ENCODE assay signal across 1 cellular context in the genomic region with DNA sequence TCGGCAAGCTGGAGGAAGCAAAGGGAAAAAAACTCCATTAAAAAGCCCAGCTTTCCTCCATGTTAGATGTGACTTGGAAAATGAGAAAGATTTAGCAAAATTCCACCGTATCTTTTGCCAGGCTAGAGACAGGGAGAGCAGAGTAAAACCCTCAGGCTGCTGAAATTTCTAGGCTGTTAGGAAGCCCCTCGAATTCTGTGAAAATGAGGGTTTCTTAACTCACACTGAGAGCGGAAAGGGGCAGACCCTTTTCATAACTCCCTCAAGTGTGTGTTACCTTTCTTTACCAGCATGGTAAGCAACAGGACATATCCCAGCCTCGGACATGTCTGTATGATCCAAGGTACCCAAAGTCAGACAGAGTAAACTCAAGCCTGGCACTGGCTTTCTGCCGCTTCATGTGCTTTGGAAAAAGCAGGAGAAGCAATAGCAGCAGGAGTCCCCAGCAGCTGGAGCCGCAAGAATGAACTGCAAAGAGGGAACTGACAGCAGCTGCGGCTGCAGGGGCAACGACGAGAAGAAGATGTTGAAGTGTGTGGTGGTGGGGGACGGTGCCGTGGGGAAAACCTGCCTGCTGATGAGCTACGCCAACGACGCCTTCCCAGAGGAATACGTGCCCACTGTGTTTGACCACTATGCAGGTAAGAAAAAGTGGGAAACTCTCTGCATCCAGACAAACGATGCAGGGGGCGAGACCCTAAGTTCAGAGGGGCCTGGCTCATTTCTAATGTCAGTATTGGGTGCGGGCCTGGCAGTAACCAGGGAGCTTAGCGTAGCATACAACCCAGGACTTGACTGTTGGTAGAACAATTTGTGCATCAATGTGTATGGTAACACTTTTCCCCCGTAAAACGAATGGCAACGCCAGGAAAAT.
TF ChIP-seq lines count a peak whose summit lies in the region.

A gene (plus strand): TSS at position 37 of the 874 bp plus-strand sequence. CDS start 427 bp downstream, at position 464.

TF ChIP-seq in HepG2, 621 proteins besides CTCF, POLR2A, EP300 and RAD21 (continued from another document and continues in another):
- TF ChIP-seq, protein P1, sequence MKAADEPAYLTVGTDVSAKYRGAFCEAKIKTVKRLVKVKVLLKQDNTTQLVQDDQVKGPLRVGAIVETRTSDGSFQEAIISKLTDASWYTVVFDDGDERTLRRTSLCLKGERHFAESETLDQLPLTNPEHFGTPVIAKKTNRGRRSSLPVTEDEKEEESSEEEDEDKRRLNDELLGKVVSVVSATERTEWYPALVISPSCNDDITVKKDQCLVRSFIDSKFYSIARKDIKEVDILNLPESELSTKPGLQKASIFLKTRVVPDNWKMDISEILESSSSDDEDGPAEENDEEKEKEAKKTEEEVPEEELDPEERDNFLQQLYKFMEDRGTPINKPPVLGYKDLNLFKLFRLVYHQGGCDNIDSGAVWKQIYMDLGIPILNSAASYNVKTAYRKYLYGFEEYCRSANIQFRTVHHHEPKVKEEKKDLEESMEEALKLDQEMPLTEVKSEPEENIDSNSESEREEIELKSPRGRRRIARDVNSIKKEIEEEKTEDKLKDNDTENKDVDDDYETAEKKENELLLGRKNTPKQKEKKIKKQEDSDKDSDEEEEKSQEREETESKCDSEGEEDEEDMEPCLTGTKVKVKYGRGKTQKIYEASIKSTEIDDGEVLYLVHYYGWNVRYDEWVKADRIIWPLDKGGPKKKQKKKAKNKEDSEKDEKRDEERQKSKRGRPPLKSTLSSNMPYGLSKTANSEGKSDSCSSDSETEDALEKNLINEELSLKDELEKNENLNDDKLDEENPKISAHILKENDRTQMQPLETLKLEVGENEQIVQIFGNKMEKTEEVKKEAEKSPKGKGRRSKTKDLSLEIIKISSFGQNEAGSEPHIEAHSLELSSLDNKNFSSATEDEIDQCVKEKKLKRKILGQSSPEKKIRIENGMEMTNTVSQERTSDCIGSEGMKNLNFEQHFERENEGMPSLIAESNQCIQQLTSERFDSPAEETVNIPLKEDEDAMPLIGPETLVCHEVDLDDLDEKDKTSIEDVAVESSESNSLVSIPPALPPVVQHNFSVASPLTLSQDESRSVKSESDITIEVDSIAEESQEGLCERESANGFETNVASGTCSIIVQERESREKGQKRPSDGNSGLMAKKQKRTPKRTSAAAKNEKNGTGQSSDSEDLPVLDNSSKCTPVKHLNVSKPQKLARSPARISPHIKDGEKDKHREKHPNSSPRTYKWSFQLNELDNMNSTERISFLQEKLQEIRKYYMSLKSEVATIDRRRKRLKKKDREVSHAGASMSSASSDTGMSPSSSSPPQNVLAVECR (CRISPR knock-in tag; IDR thresholded peaks at IDR 0.05; ENCODE audit: borderline replicate concordance) = no peak
- TF ChIP-seq, protein P2, sequence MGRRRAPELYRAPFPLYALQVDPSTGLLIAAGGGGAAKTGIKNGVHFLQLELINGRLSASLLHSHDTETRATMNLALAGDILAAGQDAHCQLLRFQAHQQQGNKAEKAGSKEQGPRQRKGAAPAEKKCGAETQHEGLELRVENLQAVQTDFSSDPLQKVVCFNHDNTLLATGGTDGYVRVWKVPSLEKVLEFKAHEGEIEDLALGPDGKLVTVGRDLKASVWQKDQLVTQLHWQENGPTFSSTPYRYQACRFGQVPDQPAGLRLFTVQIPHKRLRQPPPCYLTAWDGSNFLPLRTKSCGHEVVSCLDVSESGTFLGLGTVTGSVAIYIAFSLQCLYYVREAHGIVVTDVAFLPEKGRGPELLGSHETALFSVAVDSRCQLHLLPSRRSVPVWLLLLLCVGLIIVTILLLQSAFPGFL (CRISPR knock-in tag; IDR thresholded peaks at IDR 0.05) = no peak
- TF ChIP-seq ZNF569 (CRISPR knock-in tag; IDR thresholded peaks at IDR 0.05; ENCODE audit: borderline replicate concordance) (no peak), IRF2 (CRISPR knock-in tag; IDR thresholded peaks at IDR 0.05) (peak; percentile 14; the same call in 1 of the 2 replicates), MYC (CRISPR knock-in tag; IDR thresholded peaks at IDR 0.05; ENCODE audit: borderline replicate concordance) (0 out of 2 replicates have a peak, but pooled peaks have one; percentile 7), MLLT10 (CRISPR knock-in tag; IDR thresholded peaks at IDR 0.05) (no peak), ZFP36L1 (CRISPR knock-in tag; IDR thresholded peaks at IDR 0.05) (no peak), HDAC1 (CRISPR knock-in tag; IDR thresholded peaks at IDR 0.05) (0 out of 2 replicates have a peak, but pooled peaks have one; percentile 0), GABPB1 (CRISPR knock-in tag; IDR thresholded peaks at IDR 0.05) (0 out of 2 replicates have a peak, but pooled peaks have one; percentile 1), POLR2AphosphoS5 (IDR thresholded peaks at IDR 0.05; ENCODE audit: low read depth, low read length) (no peak), XRCC5 (optimal IDR thresholded peaks at IDR 0.05; ENCODE audit: low read length) (no peak), ZKSCAN8 (CRISPR knock-in tag; IDR thresholded peaks at IDR 0.05; ENCODE audit: borderline replicate concordance) (no peak), PITX1 (CRISPR knock-in tag; IDR thresholded peaks at IDR 0.05) (no peak), SP4 (CRISPR knock-in tag; IDR thresholded peaks at IDR 0.05) (no peak)
- TF ChIP-seq, protein P3, sequence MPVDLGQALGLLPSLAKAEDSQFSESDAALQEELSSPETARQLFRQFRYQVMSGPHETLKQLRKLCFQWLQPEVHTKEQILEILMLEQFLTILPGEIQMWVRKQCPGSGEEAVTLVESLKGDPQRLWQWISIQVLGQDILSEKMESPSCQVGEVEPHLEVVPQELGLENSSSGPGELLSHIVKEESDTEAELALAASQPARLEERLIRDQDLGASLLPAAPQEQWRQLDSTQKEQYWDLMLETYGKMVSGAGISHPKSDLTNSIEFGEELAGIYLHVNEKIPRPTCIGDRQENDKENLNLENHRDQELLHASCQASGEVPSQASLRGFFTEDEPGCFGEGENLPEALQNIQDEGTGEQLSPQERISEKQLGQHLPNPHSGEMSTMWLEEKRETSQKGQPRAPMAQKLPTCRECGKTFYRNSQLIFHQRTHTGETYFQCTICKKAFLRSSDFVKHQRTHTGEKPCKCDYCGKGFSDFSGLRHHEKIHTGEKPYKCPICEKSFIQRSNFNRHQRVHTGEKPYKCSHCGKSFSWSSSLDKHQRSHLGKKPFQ (CRISPR knock-in tag; IDR thresholded peaks at IDR 0.05; ENCODE audit: insufficient replicate concordance) = peak; percentile 33
- TF ChIP-seq, protein P4, sequence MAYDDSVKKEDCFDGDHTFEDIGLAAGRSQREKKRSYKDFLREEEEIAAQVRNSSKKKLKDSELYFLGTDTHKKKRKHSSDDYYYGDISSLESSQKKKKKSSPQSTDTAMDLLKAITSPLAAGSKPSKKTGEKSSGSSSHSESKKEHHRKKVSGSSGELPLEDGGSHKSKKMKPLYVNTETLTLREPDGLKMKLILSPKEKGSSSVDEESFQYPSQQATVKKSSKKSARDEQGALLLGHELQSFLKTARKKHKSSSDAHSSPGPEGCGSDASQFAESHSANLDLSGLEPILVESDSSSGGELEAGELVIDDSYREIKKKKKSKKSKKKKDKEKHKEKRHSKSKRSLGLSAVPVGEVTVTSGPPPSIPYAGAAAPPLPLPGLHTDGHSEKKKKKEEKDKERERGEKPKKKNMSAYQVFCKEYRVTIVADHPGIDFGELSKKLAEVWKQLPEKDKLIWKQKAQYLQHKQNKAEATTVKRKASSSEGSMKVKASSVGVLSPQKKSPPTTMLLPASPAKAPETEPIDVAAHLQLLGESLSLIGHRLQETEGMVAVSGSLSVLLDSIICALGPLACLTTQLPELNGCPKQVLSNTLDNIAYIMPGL (CRISPR knock-in tag; IDR thresholded peaks at IDR 0.05; ENCODE audit: borderline replicate concordance in 1 of 2, low read depth in 1 of 2) = 0 out of 4 replicates have a peak, but pooled peaks of 1 of the 2 experiments have one; percentile 6
- TF ChIP-seq, protein P5, sequence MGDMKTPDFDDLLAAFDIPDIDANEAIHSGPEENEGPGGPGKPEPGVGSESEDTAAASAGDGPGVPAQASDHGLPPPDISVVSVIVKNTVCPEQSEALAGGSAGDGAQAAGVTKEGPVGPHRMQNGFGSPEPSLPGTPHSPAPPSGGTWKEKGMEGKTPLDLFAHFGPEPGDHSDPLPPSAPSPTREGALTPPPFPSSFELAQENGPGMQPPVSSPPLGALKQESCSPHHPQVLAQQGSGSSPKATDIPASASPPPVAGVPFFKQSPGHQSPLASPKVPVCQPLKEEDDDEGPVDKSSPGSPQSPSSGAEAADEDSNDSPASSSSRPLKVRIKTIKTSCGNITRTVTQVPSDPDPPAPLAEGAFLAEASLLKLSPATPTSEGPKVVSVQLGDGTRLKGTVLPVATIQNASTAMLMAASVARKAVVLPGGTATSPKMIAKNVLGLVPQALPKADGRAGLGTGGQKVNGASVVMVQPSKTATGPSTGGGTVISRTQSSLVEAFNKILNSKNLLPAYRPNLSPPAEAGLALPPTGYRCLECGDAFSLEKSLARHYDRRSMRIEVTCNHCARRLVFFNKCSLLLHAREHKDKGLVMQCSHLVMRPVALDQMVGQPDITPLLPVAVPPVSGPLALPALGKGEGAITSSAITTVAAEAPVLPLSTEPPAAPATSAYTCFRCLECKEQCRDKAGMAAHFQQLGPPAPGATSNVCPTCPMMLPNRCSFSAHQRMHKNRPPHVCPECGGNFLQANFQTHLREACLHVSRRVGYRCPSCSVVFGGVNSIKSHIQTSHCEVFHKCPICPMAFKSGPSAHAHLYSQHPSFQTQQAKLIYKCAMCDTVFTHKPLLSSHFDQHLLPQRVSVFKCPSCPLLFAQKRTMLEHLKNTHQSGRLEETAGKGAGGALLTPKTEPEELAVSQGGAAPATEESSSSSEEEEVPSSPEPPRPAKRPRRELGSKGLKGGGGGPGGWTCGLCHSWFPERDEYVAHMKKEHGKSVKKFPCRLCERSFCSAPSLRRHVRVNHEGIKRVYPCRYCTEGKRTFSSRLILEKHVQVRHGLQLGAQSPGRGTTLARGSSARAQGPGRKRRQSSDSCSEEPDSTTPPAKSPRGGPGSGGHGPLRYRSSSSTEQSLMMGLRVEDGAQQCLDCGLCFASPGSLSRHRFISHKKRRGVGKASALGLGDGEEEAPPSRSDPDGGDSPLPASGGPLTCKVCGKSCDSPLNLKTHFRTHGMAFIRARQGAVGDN (CRISPR knock-in tag; IDR thresholded peaks at IDR 0.05) = 0 out of 2 replicates have a peak, but pooled peaks have one; percentile 2
- TF ChIP-seq, protein P6, sequence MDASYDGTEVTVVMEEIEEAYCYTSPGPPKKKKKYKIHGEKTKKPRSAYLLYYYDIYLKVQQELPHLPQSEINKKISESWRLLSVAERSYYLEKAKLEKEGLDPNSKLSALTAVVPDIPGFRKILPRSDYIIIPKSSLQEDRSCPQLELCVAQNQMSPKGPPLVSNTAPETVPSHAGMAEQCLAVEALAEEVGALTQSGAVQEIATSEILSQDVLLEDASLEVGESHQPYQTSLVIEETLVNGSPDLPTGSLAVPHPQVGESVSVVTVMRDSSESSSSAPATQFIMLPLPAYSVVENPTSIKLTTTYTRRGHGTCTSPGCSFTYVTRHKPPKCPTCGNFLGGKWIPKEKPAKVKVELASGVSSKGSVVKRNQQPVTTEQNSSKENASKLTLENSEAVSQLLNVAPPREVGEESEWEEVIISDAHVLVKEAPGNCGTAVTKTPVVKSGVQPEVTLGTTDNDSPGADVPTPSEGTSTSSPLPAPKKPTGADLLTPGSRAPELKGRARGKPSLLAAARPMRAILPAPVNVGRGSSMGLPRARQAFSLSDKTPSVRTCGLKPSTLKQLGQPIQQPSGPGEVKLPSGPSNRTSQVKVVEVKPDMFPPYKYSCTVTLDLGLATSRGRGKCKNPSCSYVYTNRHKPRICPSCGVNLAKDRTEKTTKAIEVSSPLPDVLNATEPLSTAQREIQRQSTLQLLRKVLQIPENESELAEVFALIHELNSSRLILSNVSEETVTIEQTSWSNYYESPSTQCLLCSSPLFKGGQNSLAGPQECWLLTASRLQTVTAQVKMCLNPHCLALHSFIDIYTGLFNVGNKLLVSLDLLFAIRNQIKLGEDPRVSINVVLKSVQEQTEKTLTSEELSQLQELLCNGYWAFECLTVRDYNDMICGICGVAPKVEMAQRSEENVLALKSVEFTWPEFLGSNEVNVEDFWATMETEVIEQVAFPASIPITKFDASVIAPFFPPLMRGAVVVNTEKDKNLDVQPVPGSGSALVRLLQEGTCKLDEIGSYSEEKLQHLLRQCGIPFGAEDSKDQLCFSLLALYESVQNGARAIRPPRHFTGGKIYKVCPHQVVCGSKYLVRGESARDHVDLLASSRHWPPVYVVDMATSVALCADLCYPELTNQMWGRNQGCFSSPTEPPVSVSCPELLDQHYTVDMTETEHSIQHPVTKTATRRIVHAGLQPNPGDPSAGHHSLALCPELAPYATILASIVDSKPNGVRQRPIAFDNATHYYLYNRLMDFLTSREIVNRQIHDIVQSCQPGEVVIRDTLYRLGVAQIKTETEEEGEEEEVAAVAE (CRISPR knock-in tag; IDR thresholded peaks at IDR 0.05; ENCODE audit: borderline replicate concordance) = 0 out of 2 replicates have a peak, but pooled peaks have one; percentile 1
- TF ChIP-seq, protein P7, sequence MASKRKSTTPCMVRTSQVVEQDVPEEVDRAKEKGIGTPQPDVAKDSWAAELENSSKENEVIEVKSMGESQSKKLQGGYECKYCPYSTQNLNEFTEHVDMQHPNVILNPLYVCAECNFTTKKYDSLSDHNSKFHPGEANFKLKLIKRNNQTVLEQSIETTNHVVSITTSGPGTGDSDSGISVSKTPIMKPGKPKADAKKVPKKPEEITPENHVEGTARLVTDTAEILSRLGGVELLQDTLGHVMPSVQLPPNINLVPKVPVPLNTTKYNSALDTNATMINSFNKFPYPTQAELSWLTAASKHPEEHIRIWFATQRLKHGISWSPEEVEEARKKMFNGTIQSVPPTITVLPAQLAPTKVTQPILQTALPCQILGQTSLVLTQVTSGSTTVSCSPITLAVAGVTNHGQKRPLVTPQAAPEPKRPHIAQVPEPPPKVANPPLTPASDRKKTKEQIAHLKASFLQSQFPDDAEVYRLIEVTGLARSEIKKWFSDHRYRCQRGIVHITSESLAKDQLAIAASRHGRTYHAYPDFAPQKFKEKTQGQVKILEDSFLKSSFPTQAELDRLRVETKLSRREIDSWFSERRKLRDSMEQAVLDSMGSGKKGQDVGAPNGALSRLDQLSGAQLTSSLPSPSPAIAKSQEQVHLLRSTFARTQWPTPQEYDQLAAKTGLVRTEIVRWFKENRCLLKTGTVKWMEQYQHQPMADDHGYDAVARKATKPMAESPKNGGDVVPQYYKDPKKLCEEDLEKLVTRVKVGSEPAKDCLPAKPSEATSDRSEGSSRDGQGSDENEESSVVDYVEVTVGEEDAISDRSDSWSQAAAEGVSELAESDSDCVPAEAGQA (IDR thresholded peaks at IDR 0.05; ENCODE audit: low read depth) = 0 out of 2 replicates have a peak, but pooled peaks have one; percentile 8
- TF ChIP-seq, protein P7 (CRISPR knock-in tag; IDR thresholded peaks at IDR 0.05; ENCODE audit: borderline replicate concordance) = no peak
